In genomic region chr2:157233506-157233905, GRCh38 we compare ENCODE assay signal across 26 cellular contexts. TPM values are rescaled to one million over a fixed set of nuclear protein-coding genes. Genes with fewer than 3 reads are reported as not detected.
DNase-seq lines count a peak whose midpoint lies in the region; ATAC-seq, FAIRE-seq and TF ChIP-seq lines count a peak whose summit lies in the region.
"Had no signal": no experiment of that assay in that cellular context is flagged by ENCODE, and none has a peak within 500 bp of the region (broad histone marks: within the 10 kb centered on the region; RNA-seq: fewer than 3 reads in every experiment).

No MANE protein-coding gene starts in this region.

- no peaks in the 10 kb centered on the region for H3K36me3 ChIP-seq in bronchial epithelial cell (ENCODE audit: control insufficient read depth, insufficient read depth, low read length)
- H3K36me3 ChIP-seq: adrenal gland, HAP-1, heart left ventricle had no signal

- H3K4me3 ChIP-seq in bronchial epithelial cell (ENCODE audit: low read depth, low read length) (no peak overlapping the region), right cardiac atrium (ENCODE audit: low read length) (no peak overlapping the region)
- H3K4me3 ChIP-seq: adrenal gland, HAP-1, heart left ventricle, testis had no signal

- H3K27ac ChIP-seq in right cardiac atrium (ENCODE audit: low read length) = no peak overlapping the region
- H3K27ac ChIP-seq: adrenal gland, heart left ventricle, testis had no signal

- intact Hi-C loops in right cardiac atrium (cut with DNase I) = no loop called here

- no peaks in the 10 kb centered on the region for H3K9me3 ChIP-seq in right cardiac atrium (ENCODE audit: control insufficient read depth, low read length)
- H3K9me3 ChIP-seq: adrenal gland, HAP-1, testis had no signal

- 52% methylated on average over 4 of the region's 4 CpGs for WGBS in right cardiac atrium

- FAIRE-seq in bronchial epithelial cell (lab: Jason Lieb, UNC) = no peak

- no peaks in the 10 kb centered on the region for H3K27me3 ChIP-seq in bronchial epithelial cell (ENCODE audit: control insufficient read depth, insufficient read depth, low read length)
- no peaks in the 10 kb centered on the region for H3K27me3 ChIP-seq in right cardiac atrium (ENCODE audit: control insufficient read depth, insufficient read depth)
- H3K27me3 ChIP-seq: adrenal gland, heart left ventricle, testis had no signal

- no peaks in the 10 kb centered on the region for H3K4me1 ChIP-seq in right cardiac atrium (ENCODE audit: control insufficient read depth, insufficient read depth, low read length)
- H3K4me1 ChIP-seq: heart left ventricle, testis had no signal

- peak; percentile 73 for DNase-seq in EL
- peak; percentile 21 for DNase-seq in OCI-M1 (lab: John Stamatoyannopoulos, UW)
- DNase-seq in bronchial epithelial cell (ENCODE audit: low read depth) = peak; percentile 72
- DNase-seq in iris pigment epithelial cell (ENCODE audit: low read depth) = peak; percentile 78
- DNase-seq in NCI-H510A (lab: John Stamatoyannopoulos, UW) = no peak
- no peak for DNase-seq in omental fat pad (ENCODE audit: low spot score)
- DNase-seq in right cardiac atrium = no peak
- DNase-seq: activated CD4-positive, alpha-beta T cell treated with anti-CD3 and anti-CD28 coated beads for 48 hours; activated CD8-positive, alpha-beta memory T cell treated with anti-CD3 and anti-CD28 coated beads, Interleukin-2, amount 10 ng/mL, durations not matched to agents 7 days and 5 days; adrenal gland; CD4-positive, alpha-beta memory T cell; DMS53; erythroblast; heart left ventricle; midbrain; NCI-H1417 treated with DMSO at 0.1 percent for 48 hours; NCI-H526; stimulated activated CD4-positive, alpha-beta T cell treated with anti-CD3 and anti-CD28 coated beads, Interleukin-1b, Interleukin-23, amount 100 ng/mL, for 48 hours; stimulated activated naive B cell treated with anti-CD40 and anti-IgM and Interleukin-4, amounts not matched to agents 10 μg/mL and 1 μg/mL and 100 μg/mL, for 72 hours; T-cell; testis had no signal

- TF ChIP-seq CTCF in bronchial epithelial cell (IDR thresholded peaks at IDR 0.05; ENCODE audit: insufficient read depth, low read length, severe bottlenecking) (no peak), omental fat pad (IDR thresholded peaks at IDR 0.05) (no peak)

- no peak for ATAC-seq in omental fat pad (ENCODE audit: low FRiP score)
- ATAC-seq in GM18861 (IDR thresholded peaks at IDR 0.05; ENCODE audit: unreplicated experiment) = no peak
- ATAC-seq in right cardiac atrium = no peak
- ATAC-seq: activated CD8-positive, alpha-beta memory T cell treated with anti-CD3 and anti-CD28 coated beads, Interleukin-2, amount 10 ng/mL, durations not matched to agents 7 days and 5 days; heart left ventricle; left lobe of liver; Right ventricle myocardium inferior; stimulated activated naive B cell treated with anti-CD40 and anti-IgM and Interleukin-4, amounts not matched to agents 10 μg/mL and 1 μg/mL and 100 μg/mL, for 72 hours; T-cell had no signal

RNA-seq across cellular contexts. Expression of gene GALNT5, which starts 24.0 kb away (rescaled TPM):
- total RNA-seq in bronchial epithelial cell (13.6 and 26.1 TPM in 2 replicates), omental fat pad (under 1 TPM in 3 of 4 donors, not detected in 1; 0.06 to 0.16 (median 0.09) TPM), right cardiac atrium (1 to 10 TPM in 2 of 4 donors, under 1 TPM in 2; 0.74 to 1.6 (median 1.1) TPM)
- 0.34 TPM for polyA plus RNA-seq in right cardiac atrium
- total RNA-seq: activated CD8-positive, alpha-beta memory T cell treated with anti-CD3 and anti-CD28 coated beads, Interleukin-2, amount 10 ng/mL, durations not matched to agents 7 days and 5 days; CD4-positive, alpha-beta memory T cell had no signal
- polyA plus RNA-seq: CD4-positive, alpha-beta memory T cell; neural cell had no signal

Comparison
In these comparisons a context has a peak if more than half of its experiments do, and no peak if none do; other contexts are left out.
1. DNase-seq: peak in EL (single experiment), OCI-M1 (single experiment), bronchial epithelial cell (single experiment) and iris pigment epithelial cell (single experiment); none in NCI-H510A (single experiment), omental fat pad (single experiment) and right cardiac atrium (0 of 3).